ENCODE assay signal across 1 cellular context in the genomic region with DNA sequence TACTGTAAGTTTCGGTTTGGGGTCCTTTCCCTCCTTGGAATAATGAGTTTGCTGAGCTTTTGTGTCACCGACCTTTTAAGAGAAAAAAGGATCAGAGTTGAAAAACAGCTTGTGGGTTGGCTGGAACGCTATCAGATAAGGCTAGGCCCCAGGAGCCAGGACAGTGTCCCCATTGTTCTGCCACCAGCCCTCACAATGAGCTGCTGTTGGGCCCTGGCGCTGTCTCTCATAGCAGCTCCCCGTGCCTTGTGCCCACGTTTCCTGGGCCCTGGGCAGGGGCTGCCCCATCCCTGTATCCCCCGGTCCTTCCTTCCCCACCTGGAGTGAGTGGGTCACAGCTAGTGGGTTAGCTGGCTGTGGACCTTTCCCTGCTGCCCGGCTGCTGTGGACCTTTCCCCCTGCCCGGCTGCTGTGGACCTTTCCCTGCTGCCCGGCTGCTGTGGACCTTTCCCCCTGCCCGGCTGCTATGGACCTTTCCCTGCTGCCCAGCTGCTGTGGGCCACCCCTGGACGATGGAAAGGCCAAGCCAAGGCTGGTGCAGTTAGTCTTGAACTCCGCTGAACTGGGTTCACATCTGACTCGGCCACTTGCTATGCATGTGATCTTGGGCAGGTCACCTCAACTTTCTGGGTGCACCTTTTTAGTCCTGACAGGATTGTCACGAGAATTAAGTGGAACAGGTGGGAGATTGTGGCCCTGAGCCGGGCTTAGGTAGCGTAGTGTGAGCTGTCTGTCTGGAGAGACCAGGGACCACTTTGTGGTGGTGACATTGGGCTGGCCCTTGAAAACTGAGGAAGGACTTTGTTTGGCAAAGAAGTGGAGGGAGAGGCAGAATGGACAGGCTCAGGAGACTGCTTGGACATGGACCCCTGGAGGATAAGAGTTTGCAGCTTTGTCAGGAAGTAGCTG.
TF ChIP-seq lines count a peak whose summit lies in the region.

No MANE protein-coding gene starts in this region.

TF ChIP-seq in HepG2, 621 proteins besides CTCF, POLR2A, EP300 and RAD21 (continued from another document and continues in another):
- no peak for TF ChIP-seq GMEB2 (CRISPR knock-in tag; IDR thresholded peaks at IDR 0.05; ENCODE audit: low read depth)
- no peak for TF ChIP-seq SP2 (CRISPR knock-in tag; IDR thresholded peaks at IDR 0.05)
- no peak for TF ChIP-seq ZNF18 (CRISPR knock-in tag; IDR thresholded peaks at IDR 0.05; ENCODE audit: insufficient replicate concordance)
- no peak for TF ChIP-seq ZNF503 (CRISPR knock-in tag; IDR thresholded peaks at IDR 0.05)
- no peak for TF ChIP-seq TBL1XR1 (IDR thresholded peaks at IDR 0.05; ENCODE audit: borderline replicate concordance, low read length, partially characterized antibody)
- TF ChIP-seq ZNF660 (CRISPR knock-in tag; IDR thresholded peaks at IDR 0.05; ENCODE audit: borderline replicate concordance, low read depth): no peak
- peak; percentile 83; the same call in 1 of the 2 replicates for TF ChIP-seq ZNF292 (CRISPR knock-in tag; IDR thresholded peaks at IDR 0.05; ENCODE audit: borderline replicate concordance, low read depth)
- no peak for TF ChIP-seq ZNF749 (CRISPR knock-in tag; IDR thresholded peaks at IDR 0.05; ENCODE audit: borderline replicate concordance)
- no peak for TF ChIP-seq ZBTB1 (CRISPR knock-in tag; IDR thresholded peaks at IDR 0.05; ENCODE audit: borderline replicate concordance)
- TF ChIP-seq MAF1 (CRISPR knock-in tag; IDR thresholded peaks at IDR 0.05; ENCODE audit: borderline replicate concordance): no peak
- no peak for TF ChIP-seq ZNF20 (CRISPR knock-in tag; IDR thresholded peaks at IDR 0.05)
- TF ChIP-seq, protein P1, sequence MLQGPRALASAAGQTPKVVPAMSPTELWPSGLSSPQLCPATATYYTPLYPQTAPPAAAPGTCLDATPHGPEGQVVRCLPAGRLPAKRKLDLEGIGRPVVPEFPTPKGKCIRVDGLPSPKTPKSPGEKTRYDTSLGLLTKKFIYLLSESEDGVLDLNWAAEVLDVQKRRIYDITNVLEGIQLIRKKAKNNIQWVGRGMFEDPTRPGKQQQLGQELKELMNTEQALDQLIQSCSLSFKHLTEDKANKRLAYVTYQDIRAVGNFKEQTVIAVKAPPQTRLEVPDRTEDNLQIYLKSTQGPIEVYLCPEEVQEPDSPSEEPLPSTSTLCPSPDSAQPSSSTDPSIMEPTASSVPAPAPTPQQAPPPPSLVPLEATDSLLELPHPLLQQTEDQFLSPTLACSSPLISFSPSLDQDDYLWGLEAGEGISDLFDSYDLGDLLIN (CRISPR knock-in tag; IDR thresholded peaks at IDR 0.05; ENCODE audit: borderline replicate concordance): no peak
- no peak for TF ChIP-seq MEF2D (CRISPR knock-in tag; IDR thresholded peaks at IDR 0.05)
- peak; percentile 22; the same call in 1 of the 2 replicates for TF ChIP-seq THAP11 (CRISPR knock-in tag; IDR thresholded peaks at IDR 0.05)
- TF ChIP-seq KLF13 (CRISPR knock-in tag; IDR thresholded peaks at IDR 0.05): 0 out of 2 replicates have a peak, but pooled peaks have one; percentile 84
- peak; percentile 39; the same call in 1 of the 2 replicates for TF ChIP-seq RXRB (CRISPR knock-in tag; IDR thresholded peaks at IDR 0.05; ENCODE audit: borderline replicate concordance)
- 0 out of 2 replicates have a peak, but pooled peaks have one; percentile 73 for TF ChIP-seq ZNF264 (CRISPR knock-in tag; IDR thresholded peaks at IDR 0.05)
- TF ChIP-seq MIER2 (CRISPR knock-in tag; IDR thresholded peaks at IDR 0.05): no peak
- TF ChIP-seq FIP1L1 (IDR thresholded peaks at IDR 0.05; ENCODE audit: borderline replicate concordance, insufficient read depth, low read depth, low read length): no peak
- TF ChIP-seq SIX4 (CRISPR knock-in tag; IDR thresholded peaks at IDR 0.05): no peak
- no peak for TF ChIP-seq IRX3 (CRISPR knock-in tag; IDR thresholded peaks at IDR 0.05; ENCODE audit: borderline replicate concordance, low read depth)
- no peak for TF ChIP-seq ZNF251 (CRISPR knock-in tag; IDR thresholded peaks at IDR 0.05)
- peak; percentile 61; the same call in 1 of the 2 replicates for TF ChIP-seq RCOR2 (CRISPR knock-in tag; IDR thresholded peaks at IDR 0.05)
- TF ChIP-seq TBP (CRISPR knock-in tag; IDR thresholded peaks at IDR 0.05): no peak
- TF ChIP-seq REPIN1 (CRISPR knock-in tag; IDR thresholded peaks at IDR 0.05; ENCODE audit: borderline replicate concordance, low read depth): no peak; the same call in 1 of the 2 replicates
- TF ChIP-seq, protein P2, sequence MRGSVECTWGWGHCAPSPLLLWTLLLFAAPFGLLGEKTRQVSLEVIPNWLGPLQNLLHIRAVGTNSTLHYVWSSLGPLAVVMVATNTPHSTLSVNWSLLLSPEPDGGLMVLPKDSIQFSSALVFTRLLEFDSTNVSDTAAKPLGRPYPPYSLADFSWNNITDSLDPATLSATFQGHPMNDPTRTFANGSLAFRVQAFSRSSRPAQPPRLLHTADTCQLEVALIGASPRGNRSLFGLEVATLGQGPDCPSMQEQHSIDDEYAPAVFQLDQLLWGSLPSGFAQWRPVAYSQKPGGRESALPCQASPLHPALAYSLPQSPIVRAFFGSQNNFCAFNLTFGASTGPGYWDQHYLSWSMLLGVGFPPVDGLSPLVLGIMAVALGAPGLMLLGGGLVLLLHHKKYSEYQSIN (CRISPR knock-in tag; IDR thresholded peaks at IDR 0.05; ENCODE audit: borderline replicate concordance): no peak
- TF ChIP-seq, protein P3, sequence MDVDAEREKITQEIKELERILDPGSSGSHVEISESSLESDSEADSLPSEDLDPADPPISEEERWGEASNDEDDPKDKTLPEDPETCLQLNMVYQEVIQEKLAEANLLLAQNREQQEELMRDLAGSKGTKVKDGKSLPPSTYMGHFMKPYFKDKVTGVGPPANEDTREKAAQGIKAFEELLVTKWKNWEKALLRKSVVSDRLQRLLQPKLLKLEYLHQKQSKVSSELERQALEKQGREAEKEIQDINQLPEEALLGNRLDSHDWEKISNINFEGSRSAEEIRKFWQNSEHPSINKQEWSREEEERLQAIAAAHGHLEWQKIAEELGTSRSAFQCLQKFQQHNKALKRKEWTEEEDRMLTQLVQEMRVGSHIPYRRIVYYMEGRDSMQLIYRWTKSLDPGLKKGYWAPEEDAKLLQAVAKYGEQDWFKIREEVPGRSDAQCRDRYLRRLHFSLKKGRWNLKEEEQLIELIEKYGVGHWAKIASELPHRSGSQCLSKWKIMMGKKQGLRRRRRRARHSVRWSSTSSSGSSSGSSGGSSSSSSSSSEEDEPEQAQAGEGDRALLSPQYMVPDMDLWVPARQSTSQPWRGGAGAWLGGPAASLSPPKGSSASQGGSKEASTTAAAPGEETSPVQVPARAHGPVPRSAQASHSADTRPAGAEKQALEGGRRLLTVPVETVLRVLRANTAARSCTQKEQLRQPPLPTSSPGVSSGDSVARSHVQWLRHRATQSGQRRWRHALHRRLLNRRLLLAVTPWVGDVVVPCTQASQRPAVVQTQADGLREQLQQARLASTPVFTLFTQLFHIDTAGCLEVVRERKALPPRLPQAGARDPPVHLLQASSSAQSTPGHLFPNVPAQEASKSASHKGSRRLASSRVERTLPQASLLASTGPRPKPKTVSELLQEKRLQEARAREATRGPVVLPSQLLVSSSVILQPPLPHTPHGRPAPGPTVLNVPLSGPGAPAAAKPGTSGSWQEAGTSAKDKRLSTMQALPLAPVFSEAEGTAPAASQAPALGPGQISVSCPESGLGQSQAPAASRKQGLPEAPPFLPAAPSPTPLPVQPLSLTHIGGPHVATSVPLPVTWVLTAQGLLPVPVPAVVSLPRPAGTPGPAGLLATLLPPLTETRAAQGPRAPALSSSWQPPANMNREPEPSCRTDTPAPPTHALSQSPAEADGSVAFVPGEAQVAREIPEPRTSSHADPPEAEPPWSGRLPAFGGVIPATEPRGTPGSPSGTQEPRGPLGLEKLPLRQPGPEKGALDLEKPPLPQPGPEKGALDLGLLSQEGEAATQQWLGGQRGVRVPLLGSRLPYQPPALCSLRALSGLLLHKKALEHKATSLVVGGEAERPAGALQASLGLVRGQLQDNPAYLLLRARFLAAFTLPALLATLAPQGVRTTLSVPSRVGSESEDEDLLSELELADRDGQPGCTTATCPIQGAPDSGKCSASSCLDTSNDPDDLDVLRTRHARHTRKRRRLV (CRISPR knock-in tag; IDR thresholded peaks at IDR 0.05): no peak
- TF ChIP-seq, protein P4, sequence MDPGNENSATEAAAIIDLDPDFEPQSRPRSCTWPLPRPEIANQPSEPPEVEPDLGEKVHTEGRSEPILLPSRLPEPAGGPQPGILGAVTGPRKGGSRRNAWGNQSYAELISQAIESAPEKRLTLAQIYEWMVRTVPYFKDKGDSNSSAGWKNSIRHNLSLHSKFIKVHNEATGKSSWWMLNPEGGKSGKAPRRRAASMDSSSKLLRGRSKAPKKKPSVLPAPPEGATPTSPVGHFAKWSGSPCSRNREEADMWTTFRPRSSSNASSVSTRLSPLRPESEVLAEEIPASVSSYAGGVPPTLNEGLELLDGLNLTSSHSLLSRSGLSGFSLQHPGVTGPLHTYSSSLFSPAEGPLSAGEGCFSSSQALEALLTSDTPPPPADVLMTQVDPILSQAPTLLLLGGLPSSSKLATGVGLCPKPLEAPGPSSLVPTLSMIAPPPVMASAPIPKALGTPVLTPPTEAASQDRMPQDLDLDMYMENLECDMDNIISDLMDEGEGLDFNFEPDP (CRISPR knock-in tag; conservative IDR thresholded peaks at IDR 0.05): no peak
- no peak for TF ChIP-seq ZNF3 (CRISPR knock-in tag; IDR thresholded peaks at IDR 0.05)
- no peak for TF ChIP-seq ELF1 (CRISPR knock-in tag; IDR thresholded peaks at IDR 0.05)
- TF ChIP-seq ZNF484 (CRISPR knock-in tag; IDR thresholded peaks at IDR 0.05; ENCODE audit: borderline replicate concordance, low read depth): no peak
- peak; percentile 100 for TF ChIP-seq ZNF12 (CRISPR knock-in tag; IDR thresholded peaks at IDR 0.05)
- peak; percentile 73 for TF ChIP-seq ZNF605 (CRISPR knock-in tag; IDR thresholded peaks at IDR 0.05)
- no peak for TF ChIP-seq ZNF792 (CRISPR knock-in tag; IDR thresholded peaks at IDR 0.05)
- TF ChIP-seq MIER3 (CRISPR knock-in tag; IDR thresholded peaks at IDR 0.05; ENCODE audit: borderline replicate concordance): no peak
- peak; percentile 69 for TF ChIP-seq PBX2 (CRISPR knock-in tag; IDR thresholded peaks at IDR 0.05)
- TF ChIP-seq ZNF232 (CRISPR knock-in tag; IDR thresholded peaks at IDR 0.05; ENCODE audit: borderline replicate concordance): no peak
- no peak for TF ChIP-seq SOX6 (IDR thresholded peaks at IDR 0.05)
- TF ChIP-seq SOX6 (CRISPR knock-in tag; IDR thresholded peaks at IDR 0.05): peak; percentile 97
- TF ChIP-seq, protein P5, sequence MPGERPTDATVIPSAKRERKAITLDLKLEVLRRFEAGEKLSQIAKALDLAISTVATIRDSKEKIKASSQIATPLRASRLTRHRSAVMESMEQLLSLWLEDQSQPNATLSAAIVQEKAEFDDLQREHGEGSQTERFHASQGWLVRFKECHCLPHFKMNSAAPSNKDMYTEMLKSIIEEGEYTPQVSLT (CRISPR knock-in tag; IDR thresholded peaks at IDR 0.05; ENCODE audit: borderline replicate concordance, low read depth): no peak
- TF ChIP-seq ZNF138 (CRISPR knock-in tag; IDR thresholded peaks at IDR 0.05; ENCODE audit: low read depth): 0 out of 2 replicates have a peak, but pooled peaks have one; percentile 72
- no peak for TF ChIP-seq KDM5A (IDR thresholded peaks at IDR 0.05; ENCODE audit: borderline replicate concordance, low read length)
- TF ChIP-seq HOXD1 (CRISPR knock-in tag; IDR thresholded peaks at IDR 0.05): 0 out of 2 replicates have a peak, but pooled peaks have one; percentile 52
- TF ChIP-seq ZNF160 (CRISPR knock-in tag; IDR thresholded peaks at IDR 0.05): no peak
- TF ChIP-seq ZKSCAN5 (CRISPR knock-in tag; IDR thresholded peaks at IDR 0.05): no peak
- TF ChIP-seq THYN1 (CRISPR knock-in tag; IDR thresholded peaks at IDR 0.05; ENCODE audit: borderline replicate concordance, low read depth): no peak
- TF ChIP-seq REXO4 (CRISPR knock-in tag; IDR thresholded peaks at IDR 0.05; ENCODE audit: borderline replicate concordance): no peak
